Comparison of ENCODE assay signal across 1 cellular context in the genomic region with DNA sequence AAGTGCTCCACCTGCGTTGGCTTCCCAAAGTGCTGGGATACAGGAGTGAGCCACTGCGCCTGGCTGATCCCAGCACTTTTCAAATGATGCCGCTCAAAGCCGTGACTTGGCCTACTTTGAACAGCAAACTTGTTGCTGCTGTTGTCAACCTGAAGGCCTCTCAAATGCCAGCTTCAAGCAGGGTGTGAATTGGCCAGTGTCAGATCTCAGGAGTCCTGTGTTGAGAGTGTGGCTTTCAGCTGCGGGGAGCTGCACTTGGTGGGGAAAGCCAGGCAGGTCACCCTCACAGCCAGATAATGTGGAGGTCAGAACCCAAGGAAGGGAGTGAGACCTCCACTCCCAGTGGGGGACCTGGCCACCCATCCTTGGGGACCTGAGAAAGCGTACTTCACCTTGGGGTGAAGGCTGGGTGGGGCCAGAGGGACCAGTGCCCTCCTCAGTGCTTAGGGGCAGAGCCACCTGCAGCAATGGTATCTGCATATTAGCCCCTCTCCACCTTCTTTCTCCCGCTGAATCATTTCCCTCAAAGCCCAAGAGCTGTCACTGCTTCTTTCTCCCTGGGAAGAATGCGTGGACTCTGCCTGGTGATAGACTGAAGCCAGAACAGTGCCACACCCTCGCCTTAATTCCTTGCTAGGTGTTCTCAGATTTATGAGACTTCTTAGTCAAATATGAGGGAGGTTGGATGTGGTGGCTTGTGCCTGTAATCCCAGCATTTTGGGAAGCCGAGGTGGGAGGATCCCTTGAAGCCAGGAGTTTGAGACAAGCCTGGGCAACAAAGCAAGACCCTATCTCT.
TF ChIP-seq lines count a peak whose summit lies in the region.

No MANE protein-coding gene starts in this region.

TF ChIP-seq in HCT116, 20 proteins besides CTCF, POLR2A, EP300 and RAD21:
- no peak for TF ChIP-seq MAX (IDR thresholded peaks at IDR 0.05)
- no peak for TF ChIP-seq YY1 (IDR thresholded peaks at IDR 0.05; ENCODE audit: extremely low read depth, insufficient replicate concordance, low read depth, low read length)
- peak; percentile 27; the same call in 1 of the 2 replicates for TF ChIP-seq POLR2AphosphoS5 (IDR thresholded peaks at IDR 0.05; ENCODE audit: low read depth, low read length)
- no peak for TF ChIP-seq SP1 (IDR thresholded peaks at IDR 0.05; ENCODE audit: low read depth)
- TF ChIP-seq SRF (IDR thresholded peaks at IDR 0.05; ENCODE audit: low read depth) = no peak
